In genomic region chr5:177303925-177304391, GRCh38 we compare ENCODE assay signal across 8 cellular contexts. TPM values are rescaled to one million over a fixed set of nuclear protein-coding genes. Genes with fewer than 3 reads are reported as not detected.
DNase-seq lines count a peak whose midpoint lies in the region; ATAC-seq and TF ChIP-seq lines count a peak whose summit lies in the region.

No MANE protein-coding gene starts in this region.

- POLR2A ChIA-PET in WTC11 (lab: Charles Lee), result interaction anchor here (1.2 kb wide), 1 partner anchor 8 kb away, joined by 6 read pairs; no protein-coding TSS in a partner anchor

- no peaks in the 10 kb centered on the region for H3K9me3 ChIP-seq in left ventricle myocardium inferior (replicated peaks)

- H3K4me3 Mint-ChIP-seq in activated naive CD4-positive, alpha-beta T cell treated with anti-CD3 and anti-CD28 coated beads, Interleukin-2, amount 10 ng/mL, durations not matched to agents 7 days and 5 days, result peak overlapping the region; percentile 89
- peak overlapping the region; percentile 93 for H3K4me3 Mint-ChIP-seq in WTC11

- H3K4me3 ChIP-seq in left ventricle myocardium inferior (peak overlapping the region; percentile 97), skin epidermis (peak overlapping the region; percentile 51 to 90 (median 77))

- CTCF ChIA-PET in activated naive CD4-positive, alpha-beta T cell treated with anti-CD3 and anti-CD28 coated beads, Interleukin-2, amount 10 ng/mL, durations not matched to agents 7 days and 5 days (lab: Charles Lee), result interaction anchor here (0.9 to 1.4 kb wide), 3 partner anchors 8 to 192 kb away, joined by 3 to 4 read pairs (median 4); no protein-coding TSS in a partner anchor
- CTCF ChIA-PET in WTC11 (lab: Charles Lee), result interaction anchor here (1.0 to 2.2 kb wide), 5 partner anchors 14 to 192 kb away, joined by 3 to 7 read pairs (median 5); no protein-coding TSS in a partner anchor

- H3K27ac ChIP-seq in left ventricle myocardium inferior (replicated peaks) (peak overlapping the region; percentile 93), skin epidermis (peak overlapping the region; percentile 75 to 98 (median 93))

- DNase-seq in activated naive CD4-positive, alpha-beta T cell treated with anti-CD3 and anti-CD28 coated beads, Interleukin-2, amount 10 ng/mL, durations not matched to agents 7 days and 5 days, result peak; percentile 50
- DNase-seq in activated naive CD4-positive, alpha-beta T cell (lab: John Stamatoyannopoulos, UW), result no peak
- DNase-seq in WTC11 (ENCODE audit: low spot score) (no peak), left ventricle myocardium inferior (no peak), hypothalamus (lab: John Stamatoyannopoulos, UW) (no peak), NCI-H187 treated with DMSO at 0.1 percent for 48 hours (lab: John Stamatoyannopoulos, UW) (no peak)

- peak overlapping the region; percentile 90 for H3K27ac Mint-ChIP-seq in activated naive CD4-positive, alpha-beta T cell treated with anti-CD3 and anti-CD28 coated beads, Interleukin-2, amount 10 ng/mL, durations not matched to agents 7 days and 5 days
- H3K27ac Mint-ChIP-seq in WTC11, result peak overlapping the region; percentile 82

- peaks cover 78% of the 10 kb centered on the region for H3K4me1 Mint-ChIP-seq in activated naive CD4-positive, alpha-beta T cell treated with anti-CD3 and anti-CD28 coated beads, Interleukin-2, amount 10 ng/mL, durations not matched to agents 7 days and 5 days
- peaks cover 34% of the 10 kb centered on the region for H3K4me1 Mint-ChIP-seq in WTC11

- no peak for ATAC-seq in WTC11
- no peak for ATAC-seq in GM18907 (IDR thresholded peaks at IDR 0.05; ENCODE audit: unreplicated experiment)

- no peaks in the 10 kb centered on the region for H3K27me3 Mint-ChIP-seq in activated naive CD4-positive, alpha-beta T cell treated with anti-CD3 and anti-CD28 coated beads, Interleukin-2, amount 10 ng/mL, durations not matched to agents 7 days and 5 days
- no peaks in the 10 kb centered on the region for H3K27me3 Mint-ChIP-seq in WTC11 (ENCODE audit: low read depth)

- peaks cover 57% of the 10 kb centered on the region for H3K36me3 Mint-ChIP-seq in activated naive CD4-positive, alpha-beta T cell treated with anti-CD3 and anti-CD28 coated beads, Interleukin-2, amount 10 ng/mL, durations not matched to agents 7 days and 5 days
- peaks cover 29% of the 10 kb centered on the region for H3K36me3 Mint-ChIP-seq in WTC11

- no peak for TF ChIP-seq CTCF in WTC11 (IDR thresholded peaks at IDR 0.05)
- TF ChIP-seq CTCF in left ventricle myocardium inferior (IDR thresholded peaks at IDR 0.05; ENCODE audit: borderline replicate concordance), result no peak

- H3K27me3 ChIP-seq in left ventricle myocardium inferior (ENCODE audit: low read depth), result no peaks in the 10 kb centered on the region

- no peaks in the 10 kb centered on the region for H3K9me3 Mint-ChIP-seq in activated naive CD4-positive, alpha-beta T cell treated with anti-CD3 and anti-CD28 coated beads, Interleukin-2, amount 10 ng/mL, durations not matched to agents 7 days and 5 days
- H3K9me3 Mint-ChIP-seq in WTC11, result no peaks in the 10 kb centered on the region

- intact Hi-C loops in left ventricle myocardium inferior (cut with micrococcal nuclease), result no loop called here

- peaks cover 29% of the 10 kb centered on the region for H3K36me3 ChIP-seq in left ventricle myocardium inferior

- H3K4me1 ChIP-seq in left ventricle myocardium inferior, result peaks cover 68% of the 10 kb centered on the region

TF ChIP-seq in WTC11, 78 proteins besides CTCF, POLR2A, EP300 and RAD21:
- 0 out of 2 replicates have a peak, but pooled peaks have one; percentile 77 for TF ChIP-seq JUN (CRISPR knock-in tag; IDR thresholded peaks at IDR 0.05)
- TF ChIP-seq PRRX2 (CRISPR knock-in tag; IDR thresholded peaks at IDR 0.05), result no peak
- TF ChIP-seq NR3C1 (CRISPR knock-in tag; conservative IDR thresholded peaks at IDR 0.05; ENCODE audit: low read depth), result no peak
- 0 out of 2 replicates have a peak, but pooled peaks have one; percentile 11 for TF ChIP-seq CREM (CRISPR knock-in tag; IDR thresholded peaks at IDR 0.05)
- TF ChIP-seq ZBTB43 (CRISPR knock-in tag; IDR thresholded peaks at IDR 0.05), result no peak
- TF ChIP-seq FOXK1 (CRISPR knock-in tag; IDR thresholded peaks at IDR 0.05), result no peak
- no peak for TF ChIP-seq TCF7 (CRISPR knock-in tag; IDR thresholded peaks at IDR 0.05; ENCODE audit: low read depth)
- no peak for TF ChIP-seq NFATC4 (CRISPR knock-in tag; IDR thresholded peaks at IDR 0.05)
- TF ChIP-seq CBFB (CRISPR knock-in tag; IDR thresholded peaks at IDR 0.05; ENCODE audit: low read depth), result no peak
- TF ChIP-seq ATF1 (CRISPR knock-in tag; IDR thresholded peaks at IDR 0.05), result no peak
TF ChIP-seq in WTC11: peak in this region for 2.

RNA-seq across cellular contexts. Expression of gene PRELID1, which starts 0.4 kb away (rescaled TPM):
- 235 to 273 TPM (median 245 TPM) in 3 replicates for total RNA-seq in WTC11 (2021)
- 40.0 TPM for total RNA-seq in left ventricle myocardium inferior

RNA-seq across cellular contexts. Expression of gene RAB24, which starts 0.4 kb away (rescaled TPM):
- 37.0 to 40.2 TPM (median 38.0 TPM) in 3 replicates for total RNA-seq in WTC11 (2021)
- 25.3 TPM for total RNA-seq in left ventricle myocardium inferior

RNA-seq across cellular contexts. Expression of gene MXD3, which starts 7.7 kb away (rescaled TPM):
- 16.9 to 25.7 TPM (median 18.8 TPM) in 3 replicates for total RNA-seq in WTC11 (2021)
- 2.3 TPM for total RNA-seq in left ventricle myocardium inferior

RNA-seq across cellular contexts. Expression of gene LMAN2, which starts 47.5 kb away (rescaled TPM):
- 141 to 162 TPM (median 147 TPM) in 3 replicates for total RNA-seq in WTC11 (2021)
- 60.0 TPM for total RNA-seq in left ventricle myocardium inferior

RNA-seq across cellular contexts. Expression of gene RGS14, which starts 53.8 kb away (rescaled TPM):
- 60.4 to 74.6 TPM (median 64.6 TPM) in 3 replicates for total RNA-seq in WTC11 (2021)
- total RNA-seq in left ventricle myocardium inferior, result 4.6 TPM
